15 cellular contexts compared by ENCODE assay signal in the genomic region with DNA sequence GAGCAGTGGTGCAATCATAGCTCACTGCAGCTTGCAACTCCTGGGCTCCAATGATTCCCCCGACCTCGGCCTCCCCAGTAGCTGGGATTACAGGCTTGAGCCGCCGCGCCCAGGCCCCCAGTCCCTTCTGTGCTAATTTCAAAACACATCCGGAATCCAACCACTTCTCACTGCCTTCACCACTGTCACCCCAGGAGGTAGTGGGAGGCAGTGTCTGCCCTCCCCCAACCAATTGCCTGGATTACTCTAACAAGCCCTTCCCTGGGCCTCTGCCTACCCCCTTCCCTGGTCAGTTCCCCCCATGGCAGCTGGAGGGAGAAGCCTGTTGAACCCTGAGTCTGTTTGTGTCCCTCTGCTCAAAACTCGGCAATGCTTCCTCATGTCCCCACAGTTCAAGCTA. TPM values are rescaled to one million over a fixed set of nuclear protein-coding genes. Genes with fewer than 3 reads are reported as not detected.
DNase-seq lines count a peak whose midpoint lies in the region; ATAC-seq and TF ChIP-seq lines count a peak whose summit lies in the region.
"Had no signal": no experiment of that assay in that cellular context is flagged by ENCODE, and none has a peak within 500 bp of the region (broad histone marks: within the 10 kb centered on the region; RNA-seq: fewer than 3 reads in every experiment).

No MANE protein-coding gene starts in this region.

- intact Hi-C loops in A673 (cut with micrococcal nuclease; ENCODE audit: unreplicated experiment): no loop called here
- intact Hi-C loops in IMR-90 (cut with micrococcal nuclease): no loop called here
- intact Hi-C loops in vagina (cut with DNase I): loop anchor here (10.0 kb wide), 1 partner anchor 145 kb away; no protein-coding TSS in a partner anchor

- POLR2A ChIA-PET in A673 (lab: Charles Lee; ENCODE audit: low non-redundant PET): no interaction called here
- POLR2A ChIA-PET in IMR-90 (lab: Charles Lee; ENCODE audit: unreplicated experiment): interaction anchor here (0.6 kb wide), 1 partner anchor 14 kb away, joined by 4 read pairs; a partner anchor contains a TSS

- peak; percentile 65 for DNase-seq in A673 (ENCODE audit: low spot score)
- no peak for DNase-seq in IMR-90
- peak; percentile 68 for DNase-seq in WERI-Rb-1
- peak; percentile 43 for DNase-seq in mesendoderm
- DNase-seq in COR-L47 (lab: John Stamatoyannopoulos, UW): no peak
- DNase-seq in vagina (ENCODE audit: extremely low spot score in 2 of 2): no peak
- no peak for DNase-seq in HUDEP-2 (lab: John Stamatoyannopoulos, UW; ENCODE audit: unreplicated experiment in 76 of 76)
- DNase-seq in activated CD8-positive, alpha-beta memory T cell treated with anti-CD3 and anti-CD28 coated beads for 24 hours: no peak
- DNase-seq: immature natural killer cell, naive B cell, NCI-H2081 treated with DMSO at 0.1 percent for 48 hours, small intestine, trophoblast cell had no signal

- H3K56ac ChIP-seq in IMR-90 (ENCODE audit: extremely low read depth, insufficient read depth, low read length) (no peak overlapping the region), mesendoderm (ENCODE audit: low read length) (peak overlapping the region; percentile 1)

- no peaks in the 10 kb centered on the region for H3K36me3 ChIP-seq in A673 (ENCODE audit: insufficient read depth, low read length, poor library complexity, severe bottlenecking)
- no peaks in the 10 kb centered on the region for H3K36me3 ChIP-seq in IMR-90 (ENCODE audit: control insufficient read depth, insufficient read depth, low read length)
- H3K36me3 ChIP-seq in WERI-Rb-1: no peaks in the 10 kb centered on the region
- H3K36me3 ChIP-seq in mesendoderm (ENCODE audit: control insufficient read depth, insufficient read depth, low read length): no peaks in the 10 kb centered on the region
- no peaks in the 10 kb centered on the region for H3K36me3 ChIP-seq in vagina

- no peak overlapping the region for H3K27ac ChIP-seq in A673 (ENCODE audit: low read depth, low read length, poor library complexity, severe bottlenecking)
- no peak overlapping the region for H3K27ac ChIP-seq in IMR-90 (ENCODE audit: insufficient read depth, low read length)
- H3K27ac ChIP-seq in WERI-Rb-1: peak overlapping the region; percentile 73
- H3K27ac ChIP-seq in mesendoderm (ENCODE audit: low read depth, low read length): no peak overlapping the region
- H3K27ac ChIP-seq in vagina: no peak overlapping the region

- no peaks in the 10 kb centered on the region for H3K79me2 ChIP-seq in mesendoderm (ENCODE audit: control insufficient read depth, insufficient read depth, low read length)

- H3K4me1 ChIP-seq in A673 (ENCODE audit: insufficient read depth, low read length, poor library complexity, severe bottlenecking): peaks cover 10% of the 10 kb centered on the region
- H3K4me1 ChIP-seq in IMR-90 (ENCODE audit: control insufficient read depth, insufficient read depth, low read length): no peaks in the 10 kb centered on the region; the same call in 1 of the 2 replicates
- no peaks in the 10 kb centered on the region for H3K4me1 ChIP-seq in mesendoderm (ENCODE audit: control insufficient read depth, low read depth, low read length)
- peaks cover under 1% of the 10 kb centered on the region for H3K4me1 ChIP-seq in vagina

- H3K4ac ChIP-seq in IMR-90 (ENCODE audit: low read depth, low read length) (no peak overlapping the region), mesendoderm (ENCODE audit: low read depth, low read length) (no peak overlapping the region)

- TF ChIP-seq CTCF in A673 (conservative IDR thresholded peaks at IDR 0.05; ENCODE audit: low read depth, low read length) (no peak), IMR-90 (conservative IDR thresholded peaks at IDR 0.05; ENCODE audit: low read depth, low read length) (no peak), WERI-Rb-1 (IDR thresholded peaks at IDR 0.05; ENCODE audit: low read depth, low read length) (0 out of 2 replicates have a peak, but pooled peaks have one; percentile 4), vagina (IDR thresholded peaks at IDR 0.05) (no peak)

- no peak overlapping the region for H4K91ac ChIP-seq in IMR-90 (ENCODE audit: insufficient read depth, low read depth, low read length)

- H2BK15ac ChIP-seq in IMR-90 (ENCODE audit: low read depth, low read length) (no peak overlapping the region), mesendoderm (replicated peaks; ENCODE audit: low read depth) (no peak overlapping the region)

- H3K9me3 ChIP-seq in A673 (ENCODE audit: low read depth, low read length, poor library complexity, severe bottlenecking) (no peaks in the 10 kb centered on the region), IMR-90 (ENCODE audit: control insufficient read depth, insufficient read depth, low read length) (no peaks in the 10 kb centered on the region), WERI-Rb-1 (ENCODE audit: severe bottlenecking) (no peaks in the 10 kb centered on the region), vagina (no peaks in the 10 kb centered on the region)

- peak; percentile 24 for ATAC-seq in IMR-90 (ENCODE audit: low read depth)
- ATAC-seq: HCT116 had no signal

- no peak overlapping the region for H2BK120ac ChIP-seq in IMR-90 (ENCODE audit: low read depth, low read length)
- no peak overlapping the region for H2BK120ac ChIP-seq in mesendoderm (ENCODE audit: low read depth, low read length)

- WGBS in IMR-90 (ENCODE audit: extremely low coverage in 2 of 2, insufficient read length in 1 of 2), 2 experiments: 47% methylated on average over 3 of the region's 7 CpGs; no CpG with 5 or more reads in 1 of the 2 experiments
- no CpG with 5 or more reads among the region's 7 CpGs for WGBS in mesendoderm (ENCODE audit: extremely low coverage, insufficient coverage, low lambda C conversion rate)

- H2BK20ac ChIP-seq in IMR-90 (ENCODE audit: low read depth, low read length): no peak overlapping the region

- no peak overlapping the region for H4K5ac ChIP-seq in IMR-90 (ENCODE audit: low read depth, low read length)
- no peak overlapping the region for H4K5ac ChIP-seq in mesendoderm (ENCODE audit: low read length)

- BruUV-seq in A673 (replicated peaks; lab: Mats Ljungman, UMichigan) (no TSS peak), IMR-90 (replicated peaks; lab: Mats Ljungman, UMichigan) (no TSS peak)

- H3K14ac ChIP-seq in IMR-90 (replicated peaks; ENCODE audit: low read depth, low read length): no peak overlapping the region

- peak overlapping the region; percentile 51 for H2AFZ ChIP-seq in IMR-90 (replicated peaks; ENCODE audit: low read length, poor library complexity)

- no peak for TF ChIP-seq POLR2A in IMR-90 (IDR thresholded peaks at IDR 0.05; ENCODE audit: low read depth, low read length)
- no peak for TF ChIP-seq POLR2A in vagina (IDR thresholded peaks at IDR 0.05)

- H3K9me1 ChIP-seq in IMR-90 (ENCODE audit: insufficient read depth, low read length): peaks cover 3% of the 10 kb centered on the region; the same call in 1 of the 2 replicates

- H3K4me3 ChIP-seq in A673 (ENCODE audit: low read depth, low read length, poor library complexity, severe bottlenecking) (no peak overlapping the region), IMR-90 (ENCODE audit: insufficient read depth, low read depth, low read length) (no peak overlapping the region), WERI-Rb-1 (ENCODE audit: low read depth, low read length) (no peak overlapping the region), mesendoderm (ENCODE audit: low read length) (no peak overlapping the region), vagina (no peak overlapping the region)

- CTCF ChIA-PET in A673 (lab: Charles Lee): no interaction called here
- CTCF ChIA-PET in IMR-90 (lab: Yijun Ruan, JAX): interaction anchor here (0.5 kb wide), 1 partner anchor 234 kb away, joined by 3 read pairs; no protein-coding TSS in a partner anchor

- no peaks in the 10 kb centered on the region for H4K20me1 ChIP-seq in IMR-90 (ENCODE audit: insufficient read depth, low read length)

- in situ Hi-C loops in IMR-90 (cut with MboI; ENCODE audit: low sequenced_read_pairs): no loop called here

- no peak overlapping the region for H4K8ac ChIP-seq in IMR-90 (ENCODE audit: low read depth in 2 of 2, low read length in 2 of 2)
- H4K8ac ChIP-seq in mesendoderm (ENCODE audit: low read depth, low read length): no peak overlapping the region

- H3K4me2 ChIP-seq in IMR-90 (ENCODE audit: low read depth, low read length) (no peak overlapping the region), mesendoderm (ENCODE audit: low read length) (no peak overlapping the region)

- no peaks in the 10 kb centered on the region for H3K27me3 ChIP-seq in A673 (replicated peaks; ENCODE audit: insufficient read depth, low read depth, low read length, poor library complexity)
- no peaks in the 10 kb centered on the region for H3K27me3 ChIP-seq in IMR-90 (ENCODE audit: control insufficient read depth, insufficient read depth, low read length)
- no peaks in the 10 kb centered on the region for H3K27me3 ChIP-seq in WERI-Rb-1 (ENCODE audit: insufficient read depth, low read depth, severe bottlenecking)
- H3K27me3 ChIP-seq in mesendoderm (ENCODE audit: insufficient read depth, low read length, poor library complexity): no peaks in the 10 kb centered on the region
- no peaks in the 10 kb centered on the region for H3K27me3 ChIP-seq in vagina

- peak overlapping the region; percentile 5 for H2AK9ac ChIP-seq in IMR-90 (replicated peaks; ENCODE audit: low read depth, low read length, poor library complexity)

- H2BK5ac ChIP-seq in IMR-90 (ENCODE audit: low read depth, low read length, poor library complexity, severe bottlenecking) (no peak overlapping the region), mesendoderm (ENCODE audit: low read length) (no peak overlapping the region)

- H3K9ac ChIP-seq in IMR-90 (ENCODE audit: low read depth, low read length): no peak overlapping the region
- H3K9ac ChIP-seq in mesendoderm (ENCODE audit: low read length): no peak overlapping the region

- TF ChIP-seq RAD21 in IMR-90 (IDR thresholded peaks at IDR 0.05; ENCODE audit: low read length): no peak

- H2AK5ac ChIP-seq in IMR-90 (ENCODE audit: low read depth, low read length) (no peak overlapping the region), mesendoderm (ENCODE audit: low read length) (no peak overlapping the region)

- no peak overlapping the region for H3K23ac ChIP-seq in IMR-90 (ENCODE audit: low read depth, low read length)
- H3K23ac ChIP-seq in mesendoderm (ENCODE audit: low read length): no peak overlapping the region

- H3K18ac ChIP-seq in IMR-90 (ENCODE audit: low read depth, low read length) (no peak overlapping the region), mesendoderm (ENCODE audit: low read length) (no peak overlapping the region)

- H3K79me1 ChIP-seq in IMR-90 (ENCODE audit: low read depth in 1 of 2, low read length in 2 of 2) (no peaks in the 10 kb centered on the region), mesendoderm (ENCODE audit: low read length) (no peaks in the 10 kb centered on the region)

- dilution Hi-C loops in IMR-90 (cut with HindIII; ENCODE audit: low sequenced_read_pairs, unreplicated experiment): no loop called here

RNA-seq across cellular contexts. Expression of a gene that starts 2.3 kb away (rescaled TPM):
- total RNA-seq in A673 (2021) (0.42 and 0.49 TPM in 2 replicates), IMR-90 (2012; rRNA removed) (not detected in 2 replicates), vagina (0.49 TPM)
- polyA plus RNA-seq in IMR-90 (2012; rRNA removed): 0.09 TPM in 2 replicates
- polyA plus RNA-seq in IMR-90 (2012; cell fraction: cytosol; rRNA removed): 0.02 TPM in 1 of 2 replicates, not detected in the other
- polyA plus RNA-seq in IMR-90 (2012; cell fraction: nucleus; rRNA removed; ENCODE audit: low replicate concordance): 0.66 and 0.70 TPM in 2 replicates
- polyA plus RNA-seq in mesendoderm (2013, experiment 1 of 2): 0.06 TPM
- 0.08 TPM for polyA plus RNA-seq in mesendoderm (2013, experiment 2 of 2)
- polyA plus RNA-seq: AG04450 had no signal

RNA-seq across cellular contexts. Expression of a gene that starts 13.8 kb away (rescaled TPM):
- total RNA-seq in A673 (2021): 26.0 and 26.7 TPM in 2 replicates
- 1.1 and 3.2 TPM in 2 replicates for total RNA-seq in IMR-90 (2012; rRNA removed)
- 14.2 and 20.8 TPM in 2 replicates for polyA plus RNA-seq in IMR-90 (2012; rRNA removed)
- polyA plus RNA-seq in IMR-90 (2012; cell fraction: cytosol; rRNA removed): 28.7 and 38.5 TPM in 2 replicates
- polyA plus RNA-seq in IMR-90 (2012; cell fraction: nucleus; rRNA removed; ENCODE audit: low replicate concordance): 35.8 and 108 TPM in 2 replicates
- 25.9 TPM for polyA plus RNA-seq in mesendoderm (2013, experiment 1 of 2)
- polyA plus RNA-seq in mesendoderm (2013, experiment 2 of 2): 24.4 TPM
- 27.5 TPM for total RNA-seq in vagina

RNA-seq across cellular contexts. Expression of a gene that starts 55.4 kb away (rescaled TPM):
- 413 and 436 TPM in 2 replicates for total RNA-seq in A673 (2021)
- 75.6 and 90.5 TPM in 2 replicates for total RNA-seq in IMR-90 (2012; rRNA removed)
- polyA plus RNA-seq in IMR-90 (2012; rRNA removed): 197 and 249 TPM in 2 replicates
- polyA plus RNA-seq in IMR-90 (2012; cell fraction: cytosol; rRNA removed): 223 and 344 TPM in 2 replicates
- 124 and 380 TPM in 2 replicates for polyA plus RNA-seq in IMR-90 (2012; cell fraction: nucleus; rRNA removed; ENCODE audit: low replicate concordance)
- polyA plus RNA-seq in mesendoderm (2013, experiment 1 of 2): 329 TPM
- 325 TPM for polyA plus RNA-seq in mesendoderm (2013, experiment 2 of 2)
- total RNA-seq in vagina: 140 TPM

Comparison
In these comparisons a context has a peak if more than half of its experiments do, and no peak if none do; other contexts are left out.
1. DNase-seq: peak in A673 (single experiment), WERI-Rb-1 (single experiment) and mesendoderm (single experiment); none in IMR-90 (single experiment), COR-L47 (single experiment), vagina (0 of 2), HUDEP-2 (0 of 76) and activated CD8-positive, alpha-beta memory T cell treated with anti-CD3 and anti-CD28 coated beads for 24 hours (single experiment).